In the genomic region with DNA sequence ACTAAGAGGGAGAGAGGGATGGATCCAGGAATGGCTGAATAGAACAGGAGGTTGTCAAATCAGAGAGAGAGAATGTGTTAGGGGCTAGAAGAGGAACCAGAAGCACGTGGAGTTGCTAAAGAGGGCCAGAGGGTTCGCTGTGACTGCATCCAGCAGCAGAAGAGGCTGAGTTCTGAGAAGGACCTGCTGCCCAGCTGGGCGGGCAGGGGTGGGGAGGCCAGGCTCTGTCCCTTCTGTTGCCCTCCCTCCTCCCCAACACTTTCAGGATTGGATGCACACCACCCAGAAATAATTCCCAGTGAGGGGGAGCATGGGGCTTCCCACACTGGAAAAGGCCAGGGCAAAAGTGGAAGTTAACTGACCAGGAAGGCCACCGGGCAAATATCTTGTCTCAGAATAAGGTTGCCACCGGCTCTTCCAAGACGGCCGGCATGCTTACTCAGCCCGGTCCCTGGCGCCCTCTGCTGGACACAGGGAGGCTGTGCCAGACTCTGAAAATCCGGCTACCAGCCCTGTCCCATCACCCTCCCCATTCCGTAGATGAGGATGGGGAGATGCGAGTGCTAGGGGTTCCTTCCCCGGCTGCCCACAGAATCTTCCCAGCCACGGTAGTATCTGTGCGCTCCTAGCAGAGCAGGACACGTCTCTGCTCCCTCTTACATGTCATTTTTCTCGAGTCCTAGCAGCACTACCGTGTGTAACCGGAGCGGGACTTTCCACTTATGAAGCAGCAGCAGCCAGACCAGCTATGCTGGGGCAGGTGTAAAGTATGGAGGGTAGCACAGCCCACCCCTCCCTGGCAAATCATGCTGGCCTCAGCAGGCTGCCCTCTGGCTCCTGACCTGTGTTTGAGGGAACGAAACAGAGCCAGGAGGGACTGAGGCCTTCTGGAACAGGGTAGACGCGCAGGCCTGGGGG, we compare ENCODE assay signal across 1 cellular context.
TF ChIP-seq lines count a peak whose summit lies in the region.

No MANE protein-coding gene starts in this region.

TF ChIP-seq in GM12878, 131 proteins besides CTCF, POLR2A, EP300 and RAD21 (continued from another document and continues in another):
- TF ChIP-seq SIN3A (IDR thresholded peaks at IDR 0.05; ENCODE audit: low read depth, low read length) (no peak), RB1 (IDR thresholded peaks at IDR 0.05; ENCODE audit: borderline replicate concordance) (0 out of 2 replicates have a peak, but pooled peaks have one; percentile 57), SP1 (IDR thresholded peaks at IDR 0.05; ENCODE audit: low read depth, low read length) (no peak), KLF5 (IDR thresholded peaks at IDR 0.05; ENCODE audit: partially characterized antibody) (no peak), CHD1 (IDR thresholded peaks at IDR 0.05; ENCODE audit: low read depth, low read length) (no peak), CBFB (IDR thresholded peaks at IDR 0.05; ENCODE audit: low read depth) (no peak), BRCA1 (IDR thresholded peaks at IDR 0.05; ENCODE audit: low read depth, low read length) (no peak), TARDBP (IDR thresholded peaks at IDR 0.05; ENCODE audit: borderline replicate concordance) (no peak), KDM1A (IDR thresholded peaks at IDR 0.05; ENCODE audit: borderline replicate concordance) (no peak), BMI1 (IDR thresholded peaks at IDR 0.05; ENCODE audit: borderline replicate concordance) (no peak), SMC3 (IDR thresholded peaks at IDR 0.05; ENCODE audit: borderline replicate concordance, low read length) (peak; percentile 97), MTA2 (IDR thresholded peaks at IDR 0.05; ENCODE audit: low read depth) (no peak)
- TF ChIP-seq, protein P1, sequence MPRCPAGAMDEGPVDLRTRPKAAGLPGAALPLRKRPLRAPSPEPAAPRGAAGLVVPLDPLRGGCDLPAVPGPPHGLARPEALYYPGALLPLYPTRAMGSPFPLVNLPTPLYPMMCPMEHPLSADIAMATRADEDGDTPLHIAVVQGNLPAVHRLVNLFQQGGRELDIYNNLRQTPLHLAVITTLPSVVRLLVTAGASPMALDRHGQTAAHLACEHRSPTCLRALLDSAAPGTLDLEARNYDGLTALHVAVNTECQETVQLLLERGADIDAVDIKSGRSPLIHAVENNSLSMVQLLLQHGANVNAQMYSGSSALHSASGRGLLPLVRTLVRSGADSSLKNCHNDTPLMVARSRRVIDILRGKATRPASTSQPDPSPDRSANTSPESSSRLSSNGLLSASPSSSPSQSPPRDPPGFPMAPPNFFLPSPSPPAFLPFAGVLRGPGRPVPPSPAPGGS (IDR thresholded peaks at IDR 0.05; ENCODE audit: borderline replicate concordance, insufficient read depth, low read depth, low read length, poor library complexity, severe bottlenecking): no peak
- TF ChIP-seq, protein P2, sequence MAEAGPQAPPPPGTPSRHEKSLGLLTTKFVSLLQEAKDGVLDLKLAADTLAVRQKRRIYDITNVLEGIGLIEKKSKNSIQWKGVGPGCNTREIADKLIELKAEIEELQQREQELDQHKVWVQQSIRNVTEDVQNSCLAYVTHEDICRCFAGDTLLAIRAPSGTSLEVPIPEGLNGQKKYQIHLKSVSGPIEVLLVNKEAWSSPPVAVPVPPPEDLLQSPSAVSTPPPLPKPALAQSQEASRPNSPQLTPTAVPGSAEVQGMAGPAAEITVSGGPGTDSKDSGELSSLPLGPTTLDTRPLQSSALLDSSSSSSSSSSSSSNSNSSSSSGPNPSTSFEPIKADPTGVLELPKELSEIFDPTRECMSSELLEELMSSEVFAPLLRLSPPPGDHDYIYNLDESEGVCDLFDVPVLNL (IDR thresholded peaks at IDR 0.05; ENCODE audit: low read depth, low read length): no peak
- TF ChIP-seq, protein P3, sequence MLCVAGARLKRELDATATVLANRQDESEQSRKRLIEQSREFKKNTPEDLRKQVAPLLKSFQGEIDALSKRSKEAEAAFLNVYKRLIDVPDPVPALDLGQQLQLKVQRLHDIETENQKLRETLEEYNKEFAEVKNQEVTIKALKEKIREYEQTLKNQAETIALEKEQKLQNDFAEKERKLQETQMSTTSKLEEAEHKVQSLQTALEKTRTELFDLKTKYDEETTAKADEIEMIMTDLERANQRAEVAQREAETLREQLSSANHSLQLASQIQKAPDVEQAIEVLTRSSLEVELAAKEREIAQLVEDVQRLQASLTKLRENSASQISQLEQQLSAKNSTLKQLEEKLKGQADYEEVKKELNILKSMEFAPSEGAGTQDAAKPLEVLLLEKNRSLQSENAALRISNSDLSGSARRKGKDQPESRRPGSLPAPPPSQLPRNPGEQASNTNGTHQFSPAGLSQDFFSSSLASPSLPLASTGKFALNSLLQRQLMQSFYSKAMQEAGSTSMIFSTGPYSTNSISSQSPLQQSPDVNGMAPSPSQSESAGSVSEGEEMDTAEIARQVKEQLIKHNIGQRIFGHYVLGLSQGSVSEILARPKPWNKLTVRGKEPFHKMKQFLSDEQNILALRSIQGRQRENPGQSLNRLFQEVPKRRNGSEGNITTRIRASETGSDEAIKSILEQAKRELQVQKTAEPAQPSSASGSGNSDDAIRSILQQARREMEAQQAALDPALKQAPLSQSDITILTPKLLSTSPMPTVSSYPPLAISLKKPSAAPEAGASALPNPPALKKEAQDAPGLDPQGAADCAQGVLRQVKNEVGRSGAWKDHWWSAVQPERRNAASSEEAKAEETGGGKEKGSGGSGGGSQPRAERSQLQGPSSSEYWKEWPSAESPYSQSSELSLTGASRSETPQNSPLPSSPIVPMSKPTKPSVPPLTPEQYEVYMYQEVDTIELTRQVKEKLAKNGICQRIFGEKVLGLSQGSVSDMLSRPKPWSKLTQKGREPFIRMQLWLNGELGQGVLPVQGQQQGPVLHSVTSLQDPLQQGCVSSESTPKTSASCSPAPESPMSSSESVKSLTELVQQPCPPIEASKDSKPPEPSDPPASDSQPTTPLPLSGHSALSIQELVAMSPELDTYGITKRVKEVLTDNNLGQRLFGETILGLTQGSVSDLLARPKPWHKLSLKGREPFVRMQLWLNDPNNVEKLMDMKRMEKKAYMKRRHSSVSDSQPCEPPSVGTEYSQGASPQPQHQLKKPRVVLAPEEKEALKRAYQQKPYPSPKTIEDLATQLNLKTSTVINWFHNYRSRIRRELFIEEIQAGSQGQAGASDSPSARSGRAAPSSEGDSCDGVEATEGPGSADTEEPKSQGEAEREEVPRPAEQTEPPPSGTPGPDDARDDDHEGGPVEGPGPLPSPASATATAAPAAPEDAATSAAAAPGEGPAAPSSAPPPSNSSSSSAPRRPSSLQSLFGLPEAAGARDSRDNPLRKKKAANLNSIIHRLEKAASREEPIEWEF (IDR thresholded peaks at IDR 0.05; ENCODE audit: insufficient replicate concordance, low read depth, low read length): no peak
- TF ChIP-seq, protein P4, sequence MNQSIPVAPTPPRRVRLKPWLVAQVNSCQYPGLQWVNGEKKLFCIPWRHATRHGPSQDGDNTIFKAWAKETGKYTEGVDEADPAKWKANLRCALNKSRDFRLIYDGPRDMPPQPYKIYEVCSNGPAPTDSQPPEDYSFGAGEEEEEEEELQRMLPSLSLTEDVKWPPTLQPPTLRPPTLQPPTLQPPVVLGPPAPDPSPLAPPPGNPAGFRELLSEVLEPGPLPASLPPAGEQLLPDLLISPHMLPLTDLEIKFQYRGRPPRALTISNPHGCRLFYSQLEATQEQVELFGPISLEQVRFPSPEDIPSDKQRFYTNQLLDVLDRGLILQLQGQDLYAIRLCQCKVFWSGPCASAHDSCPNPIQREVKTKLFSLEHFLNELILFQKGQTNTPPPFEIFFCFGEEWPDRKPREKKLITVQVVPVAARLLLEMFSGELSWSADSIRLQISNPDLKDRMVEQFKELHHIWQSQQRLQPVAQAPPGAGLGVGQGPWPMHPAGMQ (IDR thresholded peaks at IDR 0.05; ENCODE audit: borderline replicate concordance): no peak
- TF ChIP-seq, protein P5, sequence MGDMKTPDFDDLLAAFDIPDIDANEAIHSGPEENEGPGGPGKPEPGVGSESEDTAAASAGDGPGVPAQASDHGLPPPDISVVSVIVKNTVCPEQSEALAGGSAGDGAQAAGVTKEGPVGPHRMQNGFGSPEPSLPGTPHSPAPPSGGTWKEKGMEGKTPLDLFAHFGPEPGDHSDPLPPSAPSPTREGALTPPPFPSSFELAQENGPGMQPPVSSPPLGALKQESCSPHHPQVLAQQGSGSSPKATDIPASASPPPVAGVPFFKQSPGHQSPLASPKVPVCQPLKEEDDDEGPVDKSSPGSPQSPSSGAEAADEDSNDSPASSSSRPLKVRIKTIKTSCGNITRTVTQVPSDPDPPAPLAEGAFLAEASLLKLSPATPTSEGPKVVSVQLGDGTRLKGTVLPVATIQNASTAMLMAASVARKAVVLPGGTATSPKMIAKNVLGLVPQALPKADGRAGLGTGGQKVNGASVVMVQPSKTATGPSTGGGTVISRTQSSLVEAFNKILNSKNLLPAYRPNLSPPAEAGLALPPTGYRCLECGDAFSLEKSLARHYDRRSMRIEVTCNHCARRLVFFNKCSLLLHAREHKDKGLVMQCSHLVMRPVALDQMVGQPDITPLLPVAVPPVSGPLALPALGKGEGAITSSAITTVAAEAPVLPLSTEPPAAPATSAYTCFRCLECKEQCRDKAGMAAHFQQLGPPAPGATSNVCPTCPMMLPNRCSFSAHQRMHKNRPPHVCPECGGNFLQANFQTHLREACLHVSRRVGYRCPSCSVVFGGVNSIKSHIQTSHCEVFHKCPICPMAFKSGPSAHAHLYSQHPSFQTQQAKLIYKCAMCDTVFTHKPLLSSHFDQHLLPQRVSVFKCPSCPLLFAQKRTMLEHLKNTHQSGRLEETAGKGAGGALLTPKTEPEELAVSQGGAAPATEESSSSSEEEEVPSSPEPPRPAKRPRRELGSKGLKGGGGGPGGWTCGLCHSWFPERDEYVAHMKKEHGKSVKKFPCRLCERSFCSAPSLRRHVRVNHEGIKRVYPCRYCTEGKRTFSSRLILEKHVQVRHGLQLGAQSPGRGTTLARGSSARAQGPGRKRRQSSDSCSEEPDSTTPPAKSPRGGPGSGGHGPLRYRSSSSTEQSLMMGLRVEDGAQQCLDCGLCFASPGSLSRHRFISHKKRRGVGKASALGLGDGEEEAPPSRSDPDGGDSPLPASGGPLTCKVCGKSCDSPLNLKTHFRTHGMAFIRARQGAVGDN (IDR thresholded peaks at IDR 0.05): no peak
- TF ChIP-seq, protein P6, sequence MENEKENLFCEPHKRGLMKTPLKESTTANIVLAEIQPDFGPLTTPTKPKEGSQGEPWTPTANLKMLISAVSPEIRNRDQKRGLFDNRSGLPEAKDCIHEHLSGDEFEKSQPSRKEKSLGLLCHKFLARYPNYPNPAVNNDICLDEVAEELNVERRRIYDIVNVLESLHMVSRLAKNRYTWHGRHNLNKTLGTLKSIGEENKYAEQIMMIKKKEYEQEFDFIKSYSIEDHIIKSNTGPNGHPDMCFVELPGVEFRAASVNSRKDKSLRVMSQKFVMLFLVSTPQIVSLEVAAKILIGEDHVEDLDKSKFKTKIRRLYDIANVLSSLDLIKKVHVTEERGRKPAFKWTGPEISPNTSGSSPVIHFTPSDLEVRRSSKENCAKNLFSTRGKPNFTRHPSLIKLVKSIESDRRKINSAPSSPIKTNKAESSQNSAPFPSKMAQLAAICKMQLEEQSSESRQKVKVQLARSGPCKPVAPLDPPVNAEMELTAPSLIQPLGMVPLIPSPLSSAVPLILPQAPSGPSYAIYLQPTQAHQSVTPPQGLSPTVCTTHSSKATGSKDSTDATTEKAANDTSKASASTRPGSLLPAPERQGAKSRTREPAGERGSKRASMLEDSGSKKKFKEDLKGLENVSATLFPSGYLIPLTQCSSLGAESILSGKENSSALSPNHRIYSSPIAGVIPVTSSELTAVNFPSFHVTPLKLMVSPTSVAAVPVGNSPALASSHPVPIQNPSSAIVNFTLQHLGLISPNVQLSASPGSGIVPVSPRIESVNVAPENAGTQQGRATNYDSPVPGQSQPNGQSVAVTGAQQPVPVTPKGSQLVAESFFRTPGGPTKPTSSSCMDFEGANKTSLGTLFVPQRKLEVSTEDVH (IDR thresholded peaks at IDR 0.05; ENCODE audit: low read depth, partially characterized antibody): no peak
- TF ChIP-seq, protein P7, sequence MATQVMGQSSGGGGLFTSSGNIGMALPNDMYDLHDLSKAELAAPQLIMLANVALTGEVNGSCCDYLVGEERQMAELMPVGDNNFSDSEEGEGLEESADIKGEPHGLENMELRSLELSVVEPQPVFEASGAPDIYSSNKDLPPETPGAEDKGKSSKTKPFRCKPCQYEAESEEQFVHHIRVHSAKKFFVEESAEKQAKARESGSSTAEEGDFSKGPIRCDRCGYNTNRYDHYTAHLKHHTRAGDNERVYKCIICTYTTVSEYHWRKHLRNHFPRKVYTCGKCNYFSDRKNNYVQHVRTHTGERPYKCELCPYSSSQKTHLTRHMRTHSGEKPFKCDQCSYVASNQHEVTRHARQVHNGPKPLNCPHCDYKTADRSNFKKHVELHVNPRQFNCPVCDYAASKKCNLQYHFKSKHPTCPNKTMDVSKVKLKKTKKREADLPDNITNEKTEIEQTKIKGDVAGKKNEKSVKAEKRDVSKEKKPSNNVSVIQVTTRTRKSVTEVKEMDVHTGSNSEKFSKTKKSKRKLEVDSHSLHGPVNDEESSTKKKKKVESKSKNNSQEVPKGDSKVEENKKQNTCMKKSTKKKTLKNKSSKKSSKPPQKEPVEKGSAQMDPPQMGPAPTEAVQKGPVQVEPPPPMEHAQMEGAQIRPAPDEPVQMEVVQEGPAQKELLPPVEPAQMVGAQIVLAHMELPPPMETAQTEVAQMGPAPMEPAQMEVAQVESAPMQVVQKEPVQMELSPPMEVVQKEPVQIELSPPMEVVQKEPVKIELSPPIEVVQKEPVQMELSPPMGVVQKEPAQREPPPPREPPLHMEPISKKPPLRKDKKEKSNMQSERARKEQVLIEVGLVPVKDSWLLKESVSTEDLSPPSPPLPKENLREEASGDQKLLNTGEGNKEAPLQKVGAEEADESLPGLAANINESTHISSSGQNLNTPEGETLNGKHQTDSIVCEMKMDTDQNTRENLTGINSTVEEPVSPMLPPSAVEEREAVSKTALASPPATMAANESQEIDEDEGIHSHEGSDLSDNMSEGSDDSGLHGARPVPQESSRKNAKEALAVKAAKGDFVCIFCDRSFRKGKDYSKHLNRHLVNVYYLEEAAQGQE (IDR thresholded peaks at IDR 0.05; ENCODE audit: low read depth, low read length): no peak
- TF ChIP-seq, protein P8, sequence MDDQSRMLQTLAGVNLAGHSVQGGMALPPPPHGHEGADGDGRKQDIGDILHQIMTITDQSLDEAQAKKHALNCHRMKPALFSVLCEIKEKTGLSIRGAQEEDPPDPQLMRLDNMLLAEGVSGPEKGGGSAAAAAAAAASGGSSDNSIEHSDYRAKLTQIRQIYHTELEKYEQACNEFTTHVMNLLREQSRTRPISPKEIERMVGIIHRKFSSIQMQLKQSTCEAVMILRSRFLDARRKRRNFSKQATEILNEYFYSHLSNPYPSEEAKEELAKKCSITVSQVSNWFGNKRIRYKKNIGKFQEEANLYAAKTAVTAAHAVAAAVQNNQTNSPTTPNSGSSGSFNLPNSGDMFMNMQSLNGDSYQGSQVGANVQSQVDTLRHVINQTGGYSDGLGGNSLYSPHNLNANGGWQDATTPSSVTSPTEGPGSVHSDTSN (IDR thresholded peaks at IDR 0.05; ENCODE audit: insufficient replicate concordance, low read depth, low read length): no peak
- TF ChIP-seq, protein P9, sequence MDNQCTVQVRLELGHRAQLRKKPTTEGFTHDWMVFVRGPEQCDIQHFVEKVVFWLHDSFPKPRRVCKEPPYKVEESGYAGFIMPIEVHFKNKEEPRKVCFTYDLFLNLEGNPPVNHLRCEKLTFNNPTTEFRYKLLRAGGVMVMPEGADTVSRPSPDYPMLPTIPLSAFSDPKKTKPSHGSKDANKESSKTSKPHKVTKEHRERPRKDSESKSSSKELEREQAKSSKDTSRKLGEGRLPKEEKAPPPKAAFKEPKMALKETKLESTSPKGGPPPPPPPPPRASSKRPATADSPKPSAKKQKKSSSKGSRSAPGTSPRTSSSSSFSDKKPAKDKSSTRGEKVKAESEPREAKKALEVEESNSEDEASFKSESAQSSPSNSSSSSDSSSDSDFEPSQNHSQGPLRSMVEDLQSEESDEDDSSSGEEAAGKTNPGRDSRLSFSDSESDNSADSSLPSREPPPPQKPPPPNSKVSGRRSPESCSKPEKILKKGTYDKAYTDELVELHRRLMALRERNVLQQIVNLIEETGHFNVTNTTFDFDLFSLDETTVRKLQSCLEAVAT (IDR thresholded peaks at IDR 0.05): no peak
